Comparison of ENCODE assay signal across 1 cellular context in genomic region chr2:219294356-219295351, GRCh38.
TF ChIP-seq lines count a peak whose summit lies in the region.

No MANE protein-coding gene starts in this region.

TF ChIP-seq in HepG2, 621 proteins besides CTCF, POLR2A, EP300 and RAD21 (continued from another document and continues in another):
- TF ChIP-seq AFF4 (CRISPR knock-in tag; IDR thresholded peaks at IDR 0.05) (peak; percentile 77; the same call in 1 of the 2 replicates), AGO2 (optimal IDR thresholded peaks at IDR 0.05; ENCODE audit: low read depth, low read length) (no peak), ZNF761 (CRISPR knock-in tag; conservative IDR thresholded peaks at IDR 0.05) (peak; percentile 95), PPARG (CRISPR knock-in tag; conservative IDR thresholded peaks at IDR 0.05) (peak; percentile 84), MAF1 (CRISPR knock-in tag; IDR thresholded peaks at IDR 0.05; ENCODE audit: borderline replicate concordance) (no peak), ZFP90 (CRISPR knock-in tag; IDR thresholded peaks at IDR 0.05; ENCODE audit: borderline replicate concordance) (peak; percentile 82), DR1 (CRISPR knock-in tag; IDR thresholded peaks at IDR 0.05) (no peak; the same call in 1 of the 2 replicates), ZNF331 (CRISPR knock-in tag; IDR thresholded peaks at IDR 0.05) (peak; percentile 95), TMF1 (CRISPR knock-in tag; IDR thresholded peaks at IDR 0.05; ENCODE audit: low read depth) (peak; percentile 80; the same call in 1 of the 2 replicates), ZNF24 (IDR thresholded peaks at IDR 0.05) (0 out of 2 replicates have a peak, but pooled peaks have one; percentile 69), ZNF468 (CRISPR knock-in tag; IDR thresholded peaks at IDR 0.05) (no peak), HNF4A (CRISPR knock-in tag; IDR thresholded peaks at IDR 0.05) (peak; percentile 29; the same call in 1 of the 2 replicates), KAT7 (CRISPR knock-in tag; IDR thresholded peaks at IDR 0.05; ENCODE audit: borderline replicate concordance) (peak; percentile 71), SPEN (CRISPR knock-in tag; IDR thresholded peaks at IDR 0.05; ENCODE audit: low read depth) (peak; percentile 94), ZKSCAN5 (CRISPR knock-in tag; IDR thresholded peaks at IDR 0.05) (no peak), HNF1A (IDR thresholded peaks at IDR 0.05; ENCODE audit: low read depth) (no peak; the same call in 1 of the 2 replicates), HNF1A (CRISPR knock-in tag; IDR thresholded peaks at IDR 0.05; ENCODE audit: borderline replicate concordance) (peak; percentile 75; the same call in 1 of the 2 replicates), ZNF414 (CRISPR knock-in tag; IDR thresholded peaks at IDR 0.05) (peak; percentile 87), KDM2A (CRISPR knock-in tag; IDR thresholded peaks at IDR 0.05; ENCODE audit: borderline replicate concordance, low read depth) (peak; percentile 98), ZNF207 (IDR thresholded peaks at IDR 0.05; ENCODE audit: borderline replicate concordance) (no peak), NPAS2 (CRISPR knock-in tag; IDR thresholded peaks at IDR 0.05; ENCODE audit: borderline replicate concordance) (no peak), SNAPC2 (CRISPR knock-in tag; IDR thresholded peaks at IDR 0.05) (no peak; the same call in 1 of the 2 replicates), ATF7-NPFF (CRISPR knock-in tag; IDR thresholded peaks at IDR 0.05; ENCODE audit: low read depth) (peak; percentile 82), ZNF335 (CRISPR knock-in tag; IDR thresholded peaks at IDR 0.05) (0 out of 2 replicates have a peak, but pooled peaks have one; percentile 63), ZNF609 (CRISPR knock-in tag; IDR thresholded peaks at IDR 0.05; ENCODE audit: borderline replicate concordance) (0 out of 2 replicates have a peak, but pooled peaks have one; percentile 25), ZSCAN30 (CRISPR knock-in tag; IDR thresholded peaks at IDR 0.05) (no peak), ZMAT5 (CRISPR knock-in tag; IDR thresholded peaks at IDR 0.05; ENCODE audit: borderline replicate concordance, low read depth) (no peak), ZNF20 (CRISPR knock-in tag; IDR thresholded peaks at IDR 0.05) (no peak), CHD4 (IDR thresholded peaks at IDR 0.05; ENCODE audit: borderline replicate concordance, low read length) (no peak), ZBTB8A (CRISPR knock-in tag; IDR thresholded peaks at IDR 0.05; ENCODE audit: borderline replicate concordance, low read depth) (no peak), PRPF4 (IDR thresholded peaks at IDR 0.05; ENCODE audit: low read depth, low read length, poor library complexity, severe bottlenecking) (peak; percentile 44), TFDP2 (CRISPR knock-in tag; IDR thresholded peaks at IDR 0.05) (peak; percentile 73), KIAA2018 (CRISPR knock-in tag; IDR thresholded peaks at IDR 0.05; ENCODE audit: borderline replicate concordance) (no peak), NCOA1 (CRISPR knock-in tag; IDR thresholded peaks at IDR 0.05) (peak; percentile 46; the same call in 1 of the 2 replicates)
